Comparison of ENCODE assay signal across 13 cellular contexts in genomic region chr4:98688416-98689290, GRCh38. TPM values are rescaled to one million over a fixed set of nuclear protein-coding genes. Genes with fewer than 3 reads are reported as not detected.
DNase-seq lines count a peak whose midpoint lies in the region; ATAC-seq and TF ChIP-seq lines count a peak whose summit lies in the region.
"Had no signal": no experiment of that assay in that cellular context is flagged by ENCODE, and none has a peak within 500 bp of the region (broad histone marks: within the 10 kb centered on the region; RNA-seq: fewer than 3 reads in every experiment).

No MANE protein-coding gene starts in this region.

- H3K27ac Mint-ChIP-seq in T-helper 17 cell, result peak overlapping the region; percentile 92
- H3K27ac Mint-ChIP-seq: WTC11 had no signal

- H3K36me3 Mint-ChIP-seq in activated T-cell treated with anti-CD3 and anti-CD28 coated beads, Interleukin-2, amount 50 U/mL, for 4 hours (ENCODE audit: insufficient read depth), result no peaks in the 10 kb centered on the region
- H3K36me3 Mint-ChIP-seq in T-helper 17 cell (ENCODE audit: low read depth), result no peaks in the 10 kb centered on the region
- H3K36me3 Mint-ChIP-seq: WTC11 had no signal

- in situ Hi-C loops in GM13977 (cut with MboI; ENCODE audit: low pct_unique_long_range_greater_than_20kb, low sequenced_read_pairs, unreplicated experiment), result no loop called here

- peak overlapping the region; percentile 31 for H3K4me3 Mint-ChIP-seq in activated T-cell treated with anti-CD3 and anti-CD28 coated beads, Interleukin-2, amount 50 U/mL, for 4 hours
- H3K4me3 Mint-ChIP-seq in T-helper 17 cell, result peak overlapping the region; percentile 79
- H3K4me3 Mint-ChIP-seq: WTC11 had no signal

- POLR2A ChIA-PET in HEK293T (lab: Yijun Ruan, JAX), result no interaction called here

- CTCF ChIA-PET in HEK293T (lab: Yijun Ruan, JAX), result no interaction called here

- H3K9me3 ChIP-seq in T-helper 17 cell (ENCODE audit: control insufficient read depth, low read length, poor library complexity, severe bottlenecking), result no peaks in the 10 kb centered on the region
- H3K9me3 ChIP-seq: Caco-2, ovary, thoracic aorta had no signal

- peaks cover 44% of the 10 kb centered on the region for H3K4me1 Mint-ChIP-seq in activated T-cell treated with anti-CD3 and anti-CD28 coated beads, Interleukin-2, amount 50 U/mL, for 4 hours (ENCODE audit: low read depth)
- peaks cover 24% of the 10 kb centered on the region for H3K4me1 Mint-ChIP-seq in T-helper 17 cell

- no peaks in the 10 kb centered on the region for H3K9me3 Mint-ChIP-seq in activated T-cell treated with anti-CD3 and anti-CD28 coated beads, Interleukin-2, amount 50 U/mL, for 4 hours

- H3K27me3 Mint-ChIP-seq in activated T-cell treated with anti-CD3 and anti-CD28 coated beads, Interleukin-2, amount 50 U/mL, for 4 hours (ENCODE audit: low read depth), result no peaks in the 10 kb centered on the region
- no peaks in the 10 kb centered on the region for H3K27me3 Mint-ChIP-seq in T-helper 17 cell

- TF ChIP-seq CTCF in GM13977 (IDR thresholded peaks at IDR 0.05; ENCODE audit: extremely low read depth, insufficient read depth, missing control alignments), result no peak

- peak; percentile 73 to 74 for ATAC-seq in activated T-cell treated with anti-CD3 and anti-CD28 coated beads, Interleukin-2, amount 50 U/mL, for 4 hours
- ATAC-seq in T-helper 17 cell (peak; percentile 79), esophagus mucosa (peak; percentile 73)
- ATAC-seq: WTC11 had no signal

- no peak for DNase-seq in activated T-cell treated with anti-CD3 and anti-CD28 coated beads, Interleukin-2, amount 50 U/mL, for 4 hours
- DNase-seq in activated T-cell treated with anti-CD3 and anti-CD28 coated beads, Interleukin-2, amount 50 U/mL, for 1 hour, result no peak
- DNase-seq in T-helper 17 cell (no peak), HEK293T (ENCODE audit: extremely low spot score) (no peak), pons (ENCODE audit: low spot score) (no peak), GM13977 (ENCODE audit: low spot score) (no peak)
- DNase-seq in stimulated activated CD4-positive, alpha-beta T cell treated with anti-CD3 and anti-CD28 coated beads, TNF-alpha, amount 100 ng/mL, for 48 hours (ENCODE audit: low read depth in 3 of 3), result peak in 2 of 3 donors; percentile 6 to 21
- DNase-seq: Caco-2, NCI-H1048, ovary had no signal

TF ChIP-seq in HEK293T, 16 proteins besides CTCF, POLR2A, EP300 and RAD21:
- TF ChIP-seq CTBP1 (IDR thresholded peaks at IDR 0.05; ENCODE audit: borderline replicate concordance) (no peak), ZNF384 (IDR thresholded peaks at IDR 0.05) (no peak), TARDBP (IDR thresholded peaks at IDR 0.05) (no peak), SP1 (IDR thresholded peaks at IDR 0.05) (no peak), FOXM1 (IDR thresholded peaks at IDR 0.05; ENCODE audit: borderline replicate concordance) (no peak), SUZ12 (IDR thresholded peaks at IDR 0.05) (no peak)
TF ChIP-seq in HEK293T: peak in this region for 0.

RNA-seq across cellular contexts. Expression of gene TSPAN5, which starts 30.2 kb away (rescaled TPM):
- total RNA-seq in activated T-cell treated with anti-CD3 and anti-CD28 coated beads, Interleukin-2, amount 50 U/mL, for 4 hours, result 10 to 100 TPM; 22.8 to 26.8 (median 23.8) TPM
- total RNA-seq in T-helper 17 cell, result 10 to 100 TPM; 11.8 to 15.2 TPM
- total RNA-seq in esophagus mucosa, result 12.9 TPM

Comparison
In these comparisons a context has a peak if more than half of its experiments do, and no peak if none do; other contexts are left out.
1. DNase-seq: peak in stimulated activated CD4-positive, alpha-beta T cell treated with anti-CD3 and anti-CD28 coated beads, TNF-alpha, amount 100 ng/mL, for 48 hours (2 of 3); none in activated T-cell treated with anti-CD3 and anti-CD28 coated beads, Interleukin-2, amount 50 U/mL, for 4 hours (single experiment), activated T-cell treated with anti-CD3 and anti-CD28 coated beads, Interleukin-2, amount 50 U/mL, for 1 hour (single experiment), T-helper 17 cell (0 of 3), HEK293T (single experiment), pons (single experiment) and GM13977 (single experiment).
2. Peak in every context shown above with its lines, with median percentiles within 50 percentile points of each other: ATAC-seq.